Comparison of ENCODE assay signal across 1 cellular context in the genomic region with DNA sequence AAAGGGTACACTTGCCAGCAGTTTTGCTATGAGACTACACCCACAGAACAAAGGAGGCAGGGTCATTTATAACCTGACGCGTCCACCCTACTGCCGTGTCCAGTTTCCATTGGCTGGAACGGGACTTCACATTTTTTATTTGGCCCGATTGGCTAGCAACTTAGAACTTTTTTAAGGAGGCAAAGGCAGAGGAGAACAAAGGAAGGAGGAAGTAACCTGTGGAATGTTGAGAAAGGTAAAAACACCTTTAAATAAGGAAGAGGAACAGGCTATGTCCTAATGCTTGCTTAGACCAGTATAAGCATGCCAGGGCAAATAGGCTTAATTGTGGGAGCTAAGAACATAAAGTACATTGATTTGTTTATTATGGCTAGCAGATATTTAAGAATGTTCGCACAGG.
TF ChIP-seq lines count a peak whose summit lies in the region.

No MANE protein-coding gene starts in this region.

TF ChIP-seq in GM23338, 12 proteins besides CTCF, POLR2A, EP300 and RAD21 (continued from another document):
- TF ChIP-seq, protein P1, sequence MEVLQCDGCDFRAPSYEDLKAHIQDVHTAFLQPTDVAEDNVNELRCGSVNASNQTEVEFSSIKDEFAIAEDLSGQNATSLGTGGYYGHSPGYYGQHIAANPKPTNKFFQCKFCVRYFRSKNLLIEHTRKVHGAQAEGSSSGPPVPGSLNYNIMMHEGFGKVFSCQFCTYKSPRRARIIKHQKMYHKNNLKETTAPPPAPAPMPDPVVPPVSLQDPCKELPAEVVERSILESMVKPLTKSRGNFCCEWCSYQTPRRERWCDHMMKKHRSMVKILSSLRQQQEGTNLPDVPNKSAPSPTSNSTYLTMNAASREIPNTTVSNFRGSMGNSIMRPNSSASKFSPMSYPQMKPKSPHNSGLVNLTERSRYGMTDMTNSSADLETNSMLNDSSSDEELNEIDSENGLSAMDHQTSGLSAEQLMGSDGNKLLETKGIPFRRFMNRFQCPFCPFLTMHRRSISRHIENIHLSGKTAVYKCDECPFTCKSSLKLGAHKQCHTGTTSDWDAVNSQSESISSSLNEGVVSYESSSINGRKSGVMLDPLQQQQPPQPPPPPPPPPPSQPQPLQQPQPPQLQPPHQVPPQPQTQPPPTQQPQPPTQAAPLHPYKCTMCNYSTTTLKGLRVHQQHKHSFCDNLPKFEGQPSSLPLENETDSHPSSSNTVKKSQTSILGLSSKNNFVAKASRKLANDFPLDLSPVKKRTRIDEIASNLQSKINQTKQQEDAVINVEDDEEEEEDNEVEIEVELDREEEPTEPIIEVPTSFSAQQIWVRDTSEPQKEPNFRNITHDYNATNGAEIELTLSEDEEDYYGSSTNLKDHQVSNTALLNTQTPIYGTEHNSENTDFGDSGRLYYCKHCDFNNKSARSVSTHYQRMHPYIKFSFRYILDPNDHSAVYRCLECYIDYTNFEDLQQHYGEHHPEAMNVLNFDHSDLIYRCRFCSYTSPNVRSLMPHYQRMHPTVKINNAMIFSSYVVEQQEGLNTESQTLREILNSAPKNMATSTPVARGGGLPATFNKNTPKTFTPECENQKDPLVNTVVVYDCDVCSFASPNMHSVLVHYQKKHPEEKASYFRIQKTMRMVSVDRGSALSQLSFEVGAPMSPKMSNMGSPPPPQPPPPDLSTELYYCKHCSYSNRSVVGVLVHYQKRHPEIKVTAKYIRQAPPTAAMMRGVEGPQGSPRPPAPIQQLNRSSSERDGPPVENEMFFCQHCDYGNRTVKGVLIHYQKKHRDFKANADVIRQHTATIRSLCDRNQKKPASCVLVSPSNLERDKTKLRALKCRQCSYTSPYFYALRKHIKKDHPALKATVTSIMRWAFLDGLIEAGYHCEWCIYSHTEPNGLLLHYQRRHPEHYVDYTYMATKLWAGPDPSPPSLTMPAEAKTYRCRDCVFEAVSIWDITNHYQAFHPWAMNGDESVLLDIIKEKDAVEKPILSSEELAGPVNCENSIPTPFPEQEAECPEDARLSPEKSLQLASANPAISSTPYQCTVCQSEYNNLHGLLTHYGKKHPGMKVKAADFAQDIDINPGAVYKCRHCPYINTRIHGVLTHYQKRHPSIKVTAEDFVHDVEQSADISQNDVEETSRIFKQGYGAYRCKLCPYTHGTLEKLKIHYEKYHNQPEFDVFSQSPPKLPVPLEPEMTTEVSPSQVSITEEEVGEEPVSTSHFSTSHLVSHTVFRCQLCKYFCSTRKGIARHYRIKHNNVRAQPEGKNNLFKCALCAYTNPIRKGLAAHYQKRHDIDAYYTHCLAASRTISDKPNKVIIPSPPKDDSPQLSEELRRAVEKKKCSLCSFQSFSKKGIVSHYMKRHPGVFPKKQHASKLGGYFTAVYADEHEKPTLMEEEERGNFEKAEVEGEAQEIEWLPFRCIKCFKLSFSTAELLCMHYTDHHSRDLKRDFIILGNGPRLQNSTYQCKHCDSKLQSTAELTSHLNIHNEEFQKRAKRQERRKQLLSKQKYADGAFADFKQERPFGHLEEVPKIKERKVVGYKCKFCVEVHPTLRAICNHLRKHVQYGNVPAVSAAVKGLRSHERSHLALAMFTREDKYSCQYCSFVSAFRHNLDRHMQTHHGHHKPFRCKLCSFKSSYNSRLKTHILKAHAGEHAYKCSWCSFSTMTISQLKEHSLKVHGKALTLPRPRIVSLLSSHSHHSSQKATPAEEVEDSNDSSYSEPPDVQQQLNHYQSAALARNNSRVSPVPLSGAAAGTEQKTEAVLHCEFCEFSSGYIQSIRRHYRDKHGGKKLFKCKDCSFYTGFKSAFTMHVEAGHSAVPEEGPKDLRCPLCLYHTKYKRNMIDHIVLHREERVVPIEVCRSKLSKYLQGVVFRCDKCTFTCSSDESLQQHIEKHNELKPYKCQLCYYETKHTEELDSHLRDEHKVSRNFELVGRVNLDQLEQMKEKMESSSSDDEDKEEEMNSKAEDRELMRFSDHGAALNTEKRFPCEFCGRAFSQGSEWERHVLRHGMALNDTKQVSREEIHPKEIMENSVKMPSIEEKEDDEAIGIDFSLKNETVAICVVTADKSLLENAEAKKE (CRISPR knock-in tag; IDR thresholded peaks at IDR 0.05): no peak
- TF ChIP-seq, protein P2, sequence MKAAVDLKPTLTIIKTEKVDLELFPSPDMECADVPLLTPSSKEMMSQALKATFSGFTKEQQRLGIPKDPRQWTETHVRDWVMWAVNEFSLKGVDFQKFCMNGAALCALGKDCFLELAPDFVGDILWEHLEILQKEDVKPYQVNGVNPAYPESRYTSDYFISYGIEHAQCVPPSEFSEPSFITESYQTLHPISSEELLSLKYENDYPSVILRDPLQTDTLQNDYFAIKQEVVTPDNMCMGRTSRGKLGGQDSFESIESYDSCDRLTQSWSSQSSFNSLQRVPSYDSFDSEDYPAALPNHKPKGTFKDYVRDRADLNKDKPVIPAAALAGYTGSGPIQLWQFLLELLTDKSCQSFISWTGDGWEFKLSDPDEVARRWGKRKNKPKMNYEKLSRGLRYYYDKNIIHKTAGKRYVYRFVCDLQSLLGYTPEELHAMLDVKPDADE (IDR thresholded peaks at IDR 0.05): no peak
TF ChIP-seq in GM23338: peak in this region for 0.
